1 cellular context compared by ENCODE assay signal in genomic region chr1:234963180-234963903, GRCh38.
TF ChIP-seq lines count a peak whose summit lies in the region.

No MANE protein-coding gene starts in this region.

TF ChIP-seq in HepG2, 621 proteins besides CTCF, POLR2A, EP300 and RAD21 (continued from another document and continues in another):
- TF ChIP-seq ATF4 (CRISPR knock-in tag; IDR thresholded peaks at IDR 0.05) (peak in 1 of 2 experiments; percentile 97; a peak in 2 of 4 replicates), DBP (CRISPR knock-in tag; IDR thresholded peaks at IDR 0.05; ENCODE audit: not compliant biosample characterization) (no peak), ZNF263 (CRISPR knock-in tag; IDR thresholded peaks at IDR 0.05) (no peak), TFE3 (CRISPR knock-in tag; IDR thresholded peaks at IDR 0.05) (peak; percentile 76), ZNF281 (CRISPR knock-in tag; IDR thresholded peaks at IDR 0.05; ENCODE audit: borderline replicate concordance) (peak; percentile 70; the same call in 1 of the 2 replicates), ATF2 (CRISPR knock-in tag; IDR thresholded peaks at IDR 0.05) (peak; percentile 89), ZBTB14 (CRISPR knock-in tag; IDR thresholded peaks at IDR 0.05) (0 out of 2 replicates have a peak, but pooled peaks have one; percentile 34), PATZ1 (CRISPR knock-in tag; IDR thresholded peaks at IDR 0.05) (peak; percentile 90), ZNF709 (CRISPR knock-in tag; IDR thresholded peaks at IDR 0.05) (0 out of 2 replicates have a peak, but pooled peaks have one; percentile 14), PPARG (CRISPR knock-in tag; conservative IDR thresholded peaks at IDR 0.05) (peak; percentile 90), ZSCAN31 (CRISPR knock-in tag; IDR thresholded peaks at IDR 0.05; ENCODE audit: low read depth) (peak; percentile 66), NFE2L1 (CRISPR knock-in tag; IDR thresholded peaks at IDR 0.05; ENCODE audit: borderline replicate concordance) (no peak), REST (IDR thresholded peaks at IDR 0.05; ENCODE audit: borderline replicate concordance in 1 of 2, low read depth in 1 of 2, low read length in 2 of 2) (peak in 1 of 2 experiments; percentile 4; a peak in 1 of 4 replicates), ZNF543 (CRISPR knock-in tag; IDR thresholded peaks at IDR 0.05) (no peak), SMAD9 (CRISPR knock-in tag; IDR thresholded peaks at IDR 0.05) (no peak), ZNF792 (CRISPR knock-in tag; IDR thresholded peaks at IDR 0.05) (peak; percentile 17; the same call in 1 of the 2 replicates), ZFAT (CRISPR knock-in tag; conservative IDR thresholded peaks at IDR 0.05) (no peak), ZSCAN20 (CRISPR knock-in tag; IDR thresholded peaks at IDR 0.05; ENCODE audit: borderline replicate concordance) (no peak), RBAK (CRISPR knock-in tag; IDR thresholded peaks at IDR 0.05) (no peak), HNF4A (CRISPR knock-in tag; IDR thresholded peaks at IDR 0.05) (peak; percentile 79), ZNF18 (CRISPR knock-in tag; IDR thresholded peaks at IDR 0.05; ENCODE audit: insufficient replicate concordance) (no peak), DMAP1 (CRISPR knock-in tag; IDR thresholded peaks at IDR 0.05) (peak; percentile 47), ZSCAN5A (CRISPR knock-in tag; IDR thresholded peaks at IDR 0.05; ENCODE audit: borderline replicate concordance) (peak; percentile 6; the same call in 1 of the 2 replicates), CREM (IDR thresholded peaks at IDR 0.05) (peak; percentile 93), CREM (CRISPR knock-in tag; IDR thresholded peaks at IDR 0.05) (no peak), DDIT3 (CRISPR knock-in tag; IDR thresholded peaks at IDR 0.05) (no peak), XBP1 (CRISPR knock-in tag; IDR thresholded peaks at IDR 0.05) (0 out of 2 replicates have a peak, but pooled peaks have one; percentile 37), ZNF557 (CRISPR knock-in tag; IDR thresholded peaks at IDR 0.05) (peak; percentile 47; the same call in 1 of the 2 replicates), BCL6 (CRISPR knock-in tag; IDR thresholded peaks at IDR 0.05) (peak; percentile 82; the same call in 1 of the 2 replicates), ZNF746 (CRISPR knock-in tag; IDR thresholded peaks at IDR 0.05) (peak; percentile 57; the same call in 1 of the 2 replicates), ZNF772 (CRISPR knock-in tag; IDR thresholded peaks at IDR 0.05) (0 out of 2 replicates have a peak, but pooled peaks have one; percentile 30), ZNF282 (IDR thresholded peaks at IDR 0.05; ENCODE audit: partially characterized antibody) (no peak), NFYC (CRISPR knock-in tag; IDR thresholded peaks at IDR 0.05) (peak; percentile 45; the same call in 1 of the 2 replicates), ZBTB20 (CRISPR knock-in tag; IDR thresholded peaks at IDR 0.05; ENCODE audit: borderline replicate concordance, low read depth) (peak; percentile 96), ZNF362 (CRISPR knock-in tag; IDR thresholded peaks at IDR 0.05; ENCODE audit: borderline replicate concordance) (peak; percentile 80), MIXL1 (CRISPR knock-in tag; IDR thresholded peaks at IDR 0.05) (peak; percentile 37), FOXO1 (CRISPR knock-in tag; IDR thresholded peaks at IDR 0.05) (peak; percentile 95), SYNCRIP (IDR thresholded peaks at IDR 0.05; ENCODE audit: insufficient read depth, low read depth, low read length) (no peak), KLF13 (CRISPR knock-in tag; IDR thresholded peaks at IDR 0.05) (no peak), ZNF460 (CRISPR knock-in tag; IDR thresholded peaks at IDR 0.05; ENCODE audit: borderline replicate concordance) (no peak; the same call in 1 of the 2 replicates), ZNF451 (CRISPR knock-in tag; IDR thresholded peaks at IDR 0.05) (peak; percentile 51; the same call in 1 of the 2 replicates), SIN3B (IDR thresholded peaks at IDR 0.05; ENCODE audit: low read length) (no peak), MED1 (CRISPR knock-in tag; IDR thresholded peaks at IDR 0.05) (peak; percentile 99)
